ENCODE assay signal across 22 cellular contexts in genomic region chr17:36736201-36737156, GRCh38.
"Had no signal": no experiment of that assay in that cellular context is flagged by ENCODE, and none has a peak within 500 bp of the region (broad histone marks: within the 10 kb centered on the region; RNA-seq: fewer than 3 reads in every experiment).

No MANE protein-coding gene starts in this region.

- H3K27ac ChIP-seq: ascending aorta, brain microvascular endothelial cell, colonic mucosa, esophagus squamous epithelium, gastrocnemius medialis, psoas muscle, stomach, transverse colon, uterus had no signal

- DNase-seq: activated CD4-positive, alpha-beta T cell treated with anti-CD3 and anti-CD28 coated beads for 1 hour; activated CD4-positive, alpha-beta T cell treated with anti-CD3 and anti-CD28 coated beads, Interleukin-2, amount 50 U/mL, for 1 hour; activated CD8-positive, alpha-beta T cell treated with anti-CD3 and anti-CD28 coated beads, Interleukin-2, amount 10 ng/mL, durations not matched to agents 7 days and 5 days; activated gamma-delta T cell treated with Interleukin-2 at 50 U/mL for 16 hours; brain microvascular endothelial cell; colonic mucosa; effector memory CD8-positive, alpha-beta T cell; esophagus squamous epithelium; gastrocnemius medialis; mucosa of descending colon; nephron progenitor cell; psoas muscle; right cardiac atrium; stimulated activated CD4-positive, alpha-beta T cell treated with anti-CD3 and anti-CD28 coated beads, Interleukin-1b, Interleukin-23, amount 100 ng/mL, for 48 hours; stomach; transverse colon; uterus had no signal

- H3K9me3 ChIP-seq: ascending aorta, colonic mucosa, esophagus squamous epithelium, gastrocnemius medialis, mucosa of descending colon, psoas muscle, stomach, transverse colon, uterus had no signal

- H3K36me3 ChIP-seq: ascending aorta, brain microvascular endothelial cell, colonic mucosa, esophagus squamous epithelium, gastrocnemius medialis, stomach, transverse colon, uterus had no signal

- H3K27me3 ChIP-seq: ascending aorta, colonic mucosa, uterus had no signal

- H3K36me3 Mint-ChIP-seq: activated naive CD4-positive, alpha-beta T cell treated with anti-CD3 and anti-CD28 coated beads, Interleukin-2, amount 50 U/mL, for 24 hours had no signal

- H3K9me3 Mint-ChIP-seq: activated naive CD4-positive, alpha-beta T cell treated with anti-CD3 and anti-CD28 coated beads, Interleukin-2, amount 50 U/mL, for 24 hours; activated T-helper 1 cell treated with anti-CD3 and anti-CD28 coated beads, Interleukin-12 subunit alpha, Interleukin-12 subunit beta, Interleukin-2, Interleukin-4 antibody, amounts not matched to agents 30 ng/mL and 10 ng/mL and 1 ng/mL, durations not matched to agents 14 hours and 24 hours and 36 hours; effector memory CD8-positive, alpha-beta T cell; memory B cell; nephron progenitor cell had no signal

- H3K4me1 Mint-ChIP-seq: activated naive CD4-positive, alpha-beta T cell treated with anti-CD3 and anti-CD28 coated beads, Interleukin-2, amount 50 U/mL, for 24 hours; memory B cell had no signal

- H3K27ac Mint-ChIP-seq: activated CD8-positive, alpha-beta T cell treated with anti-CD3 and anti-CD28 coated beads, Interleukin-2, amount 10 ng/mL, durations not matched to agents 7 days and 5 days; activated naive CD4-positive, alpha-beta T cell treated with anti-CD3 and anti-CD28 coated beads, Interleukin-2, amount 50 U/mL, for 24 hours; activated T-helper 1 cell treated with anti-CD3 and anti-CD28 coated beads, Interleukin-12 subunit alpha, Interleukin-12 subunit beta, Interleukin-2, Interleukin-4 antibody, amounts not matched to agents 30 ng/mL and 10 ng/mL and 1 ng/mL, durations not matched to agents 14 hours and 24 hours and 36 hours; effector memory CD8-positive, alpha-beta T cell; memory B cell; nephron progenitor cell had no signal

- H3K4me3 Mint-ChIP-seq: activated CD8-positive, alpha-beta T cell treated with anti-CD3 and anti-CD28 coated beads, Interleukin-2, amount 10 ng/mL, durations not matched to agents 7 days and 5 days; activated naive CD4-positive, alpha-beta T cell treated with anti-CD3 and anti-CD28 coated beads, Interleukin-2, amount 50 U/mL, for 24 hours; activated T-helper 1 cell treated with anti-CD3 and anti-CD28 coated beads, Interleukin-12 subunit alpha, Interleukin-12 subunit beta, Interleukin-2, Interleukin-4 antibody, amounts not matched to agents 30 ng/mL and 10 ng/mL and 1 ng/mL, durations not matched to agents 14 hours and 24 hours and 36 hours; effector memory CD8-positive, alpha-beta T cell; memory B cell; nephron progenitor cell had no signal

- H3K4me1 ChIP-seq: ascending aorta, colonic mucosa, gastrocnemius medialis, psoas muscle, stomach, transverse colon, uterus had no signal

- H3K4me3 ChIP-seq: ascending aorta, colonic mucosa, dorsolateral prefrontal cortex, esophagus squamous epithelium, gastrocnemius medialis, mucosa of descending colon, psoas muscle, stomach, transverse colon, uterus had no signal

- ATAC-seq: activated CD8-positive, alpha-beta T cell treated with anti-CD3 and anti-CD28 coated beads, Interleukin-2, amount 10 ng/mL, durations not matched to agents 7 days and 5 days; effector memory CD8-positive, alpha-beta T cell; gastrocnemius medialis; mucosa of descending colon; psoas muscle; right cardiac atrium had no signal
